Comparison of ENCODE assay signal across 9 cellular contexts in the genomic region with DNA sequence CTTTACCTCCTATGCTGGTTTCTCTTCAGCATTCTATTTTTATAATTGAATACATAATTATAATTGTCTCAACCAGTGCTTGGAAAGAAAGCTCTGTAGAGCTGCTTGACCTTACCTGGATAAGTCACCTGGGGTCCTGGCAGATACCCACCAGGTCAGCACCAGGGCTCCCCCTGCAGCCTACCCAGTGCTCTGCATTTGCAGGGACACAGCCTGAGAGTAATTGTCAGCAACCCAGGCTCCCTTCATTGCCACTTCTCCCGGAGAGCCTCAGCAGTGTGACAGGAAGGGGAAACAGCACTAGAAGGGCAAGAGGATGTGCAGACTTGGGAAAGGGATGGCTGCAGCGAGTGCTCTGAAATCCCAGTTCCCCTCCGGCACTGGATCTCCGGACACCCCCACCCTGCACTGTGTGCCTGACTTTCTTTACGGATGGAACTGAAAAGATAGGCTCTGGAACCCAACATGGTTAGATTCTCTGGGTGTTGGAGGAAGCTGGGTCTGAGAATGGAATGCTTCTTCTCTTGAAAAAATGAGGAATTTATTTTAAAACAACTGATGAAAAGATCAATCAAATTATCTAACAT. TPM values are rescaled to one million over a fixed set of nuclear protein-coding genes. Genes with fewer than 3 reads are reported as not detected.
DNase-seq lines count a peak whose midpoint lies in the region; ATAC-seq, FAIRE-seq and TF ChIP-seq lines count a peak whose summit lies in the region.
"Had no signal": no experiment of that assay in that cellular context is flagged by ENCODE, and none has a peak within 500 bp of the region (broad histone marks: within the 10 kb centered on the region; RNA-seq: fewer than 3 reads in every experiment).

No MANE protein-coding gene starts in this region.

- no peak overlapping the region for H3K27ac Mint-ChIP-seq in activated CD8-positive, alpha-beta memory T cell treated with anti-CD3 and anti-CD28 coated beads, Interleukin-2, amount 10 ng/mL, durations not matched to agents 7 days and 5 days
- no peak overlapping the region for H3K27ac Mint-ChIP-seq in endodermal cell
- H3K27ac Mint-ChIP-seq: activated naive CD8-positive, alpha-beta T cell had no signal

- no peaks in the 10 kb centered on the region for H3K36me3 Mint-ChIP-seq in activated CD8-positive, alpha-beta memory T cell treated with anti-CD3 and anti-CD28 coated beads, Interleukin-2, amount 10 ng/mL, durations not matched to agents 7 days and 5 days
- H3K36me3 Mint-ChIP-seq in endodermal cell (ENCODE audit: low read depth), result no peaks in the 10 kb centered on the region

- no peaks in the 10 kb centered on the region for H3K9me3 Mint-ChIP-seq in activated CD8-positive, alpha-beta memory T cell treated with anti-CD3 and anti-CD28 coated beads, Interleukin-2, amount 10 ng/mL, durations not matched to agents 7 days and 5 days (ENCODE audit: low read depth)
- H3K9me3 Mint-ChIP-seq in endodermal cell, result no peaks in the 10 kb centered on the region

- H3K36me3 ChIP-seq in endodermal cell (ENCODE audit: control insufficient read depth, insufficient read depth, low read length), result no peaks in the 10 kb centered on the region
- no peaks in the 10 kb centered on the region for H3K36me3 ChIP-seq in small intestine (ENCODE audit: control insufficient read depth in 2 of 2, insufficient read depth in 2 of 2, low read length in 2 of 2)
- H3K36me3 ChIP-seq in vagina, result no peaks in the 10 kb centered on the region

- H3K27me3 Mint-ChIP-seq in activated CD8-positive, alpha-beta memory T cell treated with anti-CD3 and anti-CD28 coated beads, Interleukin-2, amount 10 ng/mL, durations not matched to agents 7 days and 5 days, result peaks cover 25% of the 10 kb centered on the region
- peaks cover 21% of the 10 kb centered on the region for H3K27me3 Mint-ChIP-seq in endodermal cell (ENCODE audit: insufficient read depth)

- ATAC-seq in activated CD8-positive, alpha-beta memory T cell treated with anti-CD3 and anti-CD28 coated beads, Interleukin-2, amount 10 ng/mL, durations not matched to agents 7 days and 5 days, result no peak
- ATAC-seq in HG02759 (IDR thresholded peaks at IDR 0.05; ENCODE audit: unreplicated experiment), result peak; percentile 74
- no peak for ATAC-seq in GM21737 (IDR thresholded peaks at IDR 0.05; ENCODE audit: unreplicated experiment)

- TF ChIP-seq CTCF in endodermal cell (conservative IDR thresholded peaks at IDR 0.05) (peak; percentile 89), vagina (IDR thresholded peaks at IDR 0.05) (no peak)

- peak; percentile 50 for DNase-seq in activated CD8-positive, alpha-beta memory T cell treated with anti-CD3 and anti-CD28 coated beads, Interleukin-2, amount 10 ng/mL, durations not matched to agents 7 days and 5 days
- no peak for DNase-seq in activated CD8-positive, alpha-beta memory T cell treated with anti-CD3 and anti-CD28 coated beads for 24 hours
- peak; percentile 77 for DNase-seq in SK-MEL-5 (ENCODE audit: low read depth, low spot score)
- DNase-seq in endodermal cell, result peak; percentile 98
- DNase-seq in small intestine, result peak; percentile 35
- DNase-seq in vagina (ENCODE audit: extremely low spot score in 2 of 2), result no peak

- no peaks in the 10 kb centered on the region for H3K9me3 ChIP-seq in endodermal cell (ENCODE audit: control insufficient read depth, low read length)
- no peaks in the 10 kb centered on the region for H3K9me3 ChIP-seq in small intestine (ENCODE audit: control insufficient read depth, low read depth)
- no peaks in the 10 kb centered on the region for H3K9me3 ChIP-seq in vagina

- 0 to 42% methylated on average over 1 to 5 of the region's 5 CpGs for WGBS in endodermal cell (ENCODE audit: insufficient coverage in 1 of 2, insufficient read length in 1 of 2), 2 experiments
- WGBS in small intestine, 3 donors, result 5 to 19% (median 16%) methylated on average over 5 of the region's 5 CpGs

- TF ChIP-seq POLR2A in vagina (IDR thresholded peaks at IDR 0.05), result no peak

- CTCF ChIA-PET in activated CD8-positive, alpha-beta memory T cell treated with anti-CD3 and anti-CD28 coated beads, Interleukin-2, amount 10 ng/mL, durations not matched to agents 7 days and 5 days (lab: Charles Lee), result interaction anchor here (0.7 to 1.1 kb wide), 2 partner anchors 281 to 682 kb away, joined by 3 read pairs; no protein-coding TSS in a partner anchor

- in situ Hi-C loops in SK-MEL-5 (cut with HindIII; ENCODE audit: low pct_unique_long_range_greater_than_20kb, low sequenced_read_pairs), result no loop called here

- no peak overlapping the region for H3K9ac ChIP-seq in endodermal cell (ENCODE audit: extremely low read depth, low read length, poor library complexity, severe bottlenecking)

- H3K27ac ChIP-seq in endodermal cell (ENCODE audit: low read depth, low read length), result no peak overlapping the region
- H3K27ac ChIP-seq in small intestine (ENCODE audit: low read depth in 1 of 2, low read length in 1 of 2), result no peak overlapping the region
- no peak overlapping the region for H3K27ac ChIP-seq in vagina

- H3K27me3 ChIP-seq in endodermal cell (ENCODE audit: control insufficient read depth, insufficient read depth, low read length, poor library complexity, severe bottlenecking), result no peaks in the 10 kb centered on the region
- no peaks in the 10 kb centered on the region for H3K27me3 ChIP-seq in small intestine (ENCODE audit: control insufficient read depth in 2 of 2, insufficient read depth in 2 of 2, low read length in 2 of 2)
- H3K27me3 ChIP-seq in vagina, result no peaks in the 10 kb centered on the region

- H3K4me1 Mint-ChIP-seq in activated CD8-positive, alpha-beta memory T cell treated with anti-CD3 and anti-CD28 coated beads, Interleukin-2, amount 10 ng/mL, durations not matched to agents 7 days and 5 days, result no peaks in the 10 kb centered on the region
- peaks cover 15% of the 10 kb centered on the region for H3K4me1 Mint-ChIP-seq in endodermal cell

- no peaks in the 10 kb centered on the region for H3K4me1 ChIP-seq in endodermal cell (ENCODE audit: control insufficient read depth, insufficient read depth, low read length)
- no peaks in the 10 kb centered on the region for H3K4me1 ChIP-seq in small intestine (ENCODE audit: control insufficient read depth in 2 of 2, insufficient read depth in 1 of 2, low read depth in 1 of 2, low read length in 1 of 2)
- no peaks in the 10 kb centered on the region for H3K4me1 ChIP-seq in vagina

- intact Hi-C loops in vagina (cut with DNase I), result no loop called here

- no peak for FAIRE-seq in small intestine (lab: Jason Lieb, UNC)

- no peak overlapping the region for H3K4me3 Mint-ChIP-seq in activated CD8-positive, alpha-beta memory T cell treated with anti-CD3 and anti-CD28 coated beads, Interleukin-2, amount 10 ng/mL, durations not matched to agents 7 days and 5 days
- no peak overlapping the region for H3K4me3 Mint-ChIP-seq in endodermal cell
- H3K4me3 Mint-ChIP-seq: activated naive CD8-positive, alpha-beta T cell had no signal

- H3K4me3 ChIP-seq in endodermal cell (ENCODE audit: low read length), result no peak overlapping the region
- H3K4me3 ChIP-seq in small intestine (ENCODE audit: low read depth in 1 of 2, low read length in 2 of 2), result no peak overlapping the region
- no peak overlapping the region for H3K4me3 ChIP-seq in vagina

RNA-seq across cellular contexts. Expression of gene PAX4, which starts 11.4 kb away (rescaled TPM):
- total RNA-seq in activated CD8-positive, alpha-beta memory T cell treated with anti-CD3 and anti-CD28 coated beads, Interleukin-2, amount 10 ng/mL, durations not matched to agents 7 days and 5 days, result not detected
- not detected in 2 replicates for total RNA-seq in SK-MEL-5 (2014; rRNA removed; shearing (Covaris generic))
- polyA plus RNA-seq in SK-MEL-5 (2015; cell fraction: cytosol; rRNA removed), result not detected in 2 replicates
- not detected in 2 replicates for polyA plus RNA-seq in SK-MEL-5 (2015; cell fraction: nucleus; rRNA removed)
- total RNA-seq in endodermal cell (under 1 TPM in 1 of 2 donors, not detected in 1; 0.24 TPM), vagina (not detected)
- not detected for polyA plus RNA-seq in endodermal cell (2013, experiment 1 of 2)
- polyA plus RNA-seq in endodermal cell (2013, experiment 2 of 2), result 0.25 TPM
- polyA plus RNA-seq in small intestine, result under 1 TPM in 2 of 3 donors, not detected in 1; 0.31 to 0.81 TPM

RNA-seq across cellular contexts. Expression of gene SND1, which starts 22.6 kb away (rescaled TPM):
- total RNA-seq in activated CD8-positive, alpha-beta memory T cell treated with anti-CD3 and anti-CD28 coated beads, Interleukin-2, amount 10 ng/mL, durations not matched to agents 7 days and 5 days, result 100 to 1,000 TPM; 158 to 166 TPM
- total RNA-seq in SK-MEL-5 (2014; rRNA removed; shearing (Covaris generic)), result 263 and 271 TPM in 2 replicates
- 220 and 274 TPM in 2 replicates for polyA plus RNA-seq in SK-MEL-5 (2015; cell fraction: cytosol; rRNA removed)
- polyA plus RNA-seq in SK-MEL-5 (2015; cell fraction: nucleus; rRNA removed), result 72.4 and 74.4 TPM in 2 replicates
- total RNA-seq in endodermal cell (100 to 1,000 TPM; 240 to 267 TPM), vagina (85.9 TPM)
- 125 TPM for polyA plus RNA-seq in endodermal cell (2013, experiment 1 of 2)
- 130 TPM for polyA plus RNA-seq in endodermal cell (2013, experiment 2 of 2)
- 100 to 1,000 TPM in 1 of 3 donors, 10 to 100 TPM in 2; 47.2 to 122 (median 62.1) TPM for polyA plus RNA-seq in small intestine

RNA-seq across cellular contexts. Expression of gene FSCN3, which starts 35.8 kb away (rescaled TPM):
- 1 to 10 TPM in 1 of 2 experiments, under 1 TPM in 1; 0.47 to 1.4 TPM for total RNA-seq in activated CD8-positive, alpha-beta memory T cell treated with anti-CD3 and anti-CD28 coated beads, Interleukin-2, amount 10 ng/mL, durations not matched to agents 7 days and 5 days
- total RNA-seq in SK-MEL-5 (2014; rRNA removed; shearing (Covaris generic)), result 0.75 and 2.7 TPM in 2 replicates
- 3.9 and 5.6 TPM in 2 replicates for polyA plus RNA-seq in SK-MEL-5 (2015; cell fraction: cytosol; rRNA removed)
- 5.9 and 10.7 TPM in 2 replicates for polyA plus RNA-seq in SK-MEL-5 (2015; cell fraction: nucleus; rRNA removed)
- 1 to 10 TPM; 1.9 to 2.2 TPM for total RNA-seq in endodermal cell
- 1.2 TPM for polyA plus RNA-seq in endodermal cell (2013, experiment 1 of 2)
- polyA plus RNA-seq in endodermal cell (2013, experiment 2 of 2), result 2.1 TPM
- polyA plus RNA-seq in small intestine, result under 1 TPM in 1 of 3 donors, not detected in 2; 0.09 TPM
- total RNA-seq in vagina, result 1.7 TPM

RNA-seq across cellular contexts. Expression of gene ARF5, which starts 41.1 kb away (rescaled TPM):
- 100 to 1,000 TPM; 107 to 120 TPM for total RNA-seq in activated CD8-positive, alpha-beta memory T cell treated with anti-CD3 and anti-CD28 coated beads, Interleukin-2, amount 10 ng/mL, durations not matched to agents 7 days and 5 days
- 138 and 147 TPM in 2 replicates for total RNA-seq in SK-MEL-5 (2014; rRNA removed; shearing (Covaris generic))
- polyA plus RNA-seq in SK-MEL-5 (2015; cell fraction: cytosol; rRNA removed), result 265 and 273 TPM in 2 replicates
- 233 TPM in 2 replicates for polyA plus RNA-seq in SK-MEL-5 (2015; cell fraction: nucleus; rRNA removed)
- total RNA-seq in endodermal cell, result 100 to 1,000 TPM; 234 to 277 TPM
- 198 TPM for polyA plus RNA-seq in endodermal cell (2013, experiment 1 of 2)
- polyA plus RNA-seq in endodermal cell (2013, experiment 2 of 2), result 184 TPM
- 100 to 1,000 TPM; 205 to 249 (median 214) TPM for polyA plus RNA-seq in small intestine
- total RNA-seq in vagina, result 137 TPM

RNA-seq across cellular contexts. Expression of gene GCC1, which starts 44.0 kb away (rescaled TPM):
- total RNA-seq in activated CD8-positive, alpha-beta memory T cell treated with anti-CD3 and anti-CD28 coated beads, Interleukin-2, amount 10 ng/mL, durations not matched to agents 7 days and 5 days, result 10 to 100 TPM; 21.0 to 22.3 TPM
- total RNA-seq in SK-MEL-5 (2014; rRNA removed; shearing (Covaris generic)), result 25.8 and 26.9 TPM in 2 replicates
- 22.3 and 30.8 TPM in 2 replicates for polyA plus RNA-seq in SK-MEL-5 (2015; cell fraction: cytosol; rRNA removed)
- 7.4 and 10.1 TPM in 2 replicates for polyA plus RNA-seq in SK-MEL-5 (2015; cell fraction: nucleus; rRNA removed)
- total RNA-seq in endodermal cell (10 to 100 TPM; 14.8 to 15.3 TPM), vagina (10.8 TPM)
- 11.7 TPM for polyA plus RNA-seq in endodermal cell (2013, experiment 1 of 2)
- polyA plus RNA-seq in endodermal cell (2013, experiment 2 of 2), result 8.9 TPM
- 1 to 10 TPM; 7.0 to 10.0 (median 9.4) TPM for polyA plus RNA-seq in small intestine

Comparison
In these comparisons a context has a peak if more than half of its experiments do, and no peak if none do; other contexts are left out.
1. DNase-seq: peak in activated CD8-positive, alpha-beta memory T cell treated with anti-CD3 and anti-CD28 coated beads, Interleukin-2, amount 10 ng/mL, durations not matched to agents 7 days and 5 days (single experiment), SK-MEL-5 (single experiment), endodermal cell (single experiment) and small intestine (single experiment); none in activated CD8-positive, alpha-beta memory T cell treated with anti-CD3 and anti-CD28 coated beads for 24 hours (single experiment) and vagina (0 of 2).